7 cellular contexts compared by ENCODE assay signal in genomic region chr16:67013823-67014640, GRCh38. TPM values are rescaled to one million over a fixed set of nuclear protein-coding genes. Genes with fewer than 3 reads are reported as not detected.
DNase-seq lines count a peak whose midpoint lies in the region; ATAC-seq, FAIRE-seq and TF ChIP-seq lines count a peak whose summit lies in the region.

No MANE protein-coding gene starts in this region.

- no peaks in the 10 kb centered on the region for H3K36me3 Mint-ChIP-seq in activated B cell treated with CpG ODN at 0.5 μM for 24 hours (ENCODE audit: low read depth)

- peaks cover 4% of the 10 kb centered on the region for H3K4me1 Mint-ChIP-seq in activated B cell treated with CpG ODN at 0.5 μM for 24 hours

- FAIRE-seq in kidney (lab: Jason Lieb, UNC), result no peak

- peak; percentile 23 for TF ChIP-seq CTCF in GM13977 (IDR thresholded peaks at IDR 0.05; ENCODE audit: extremely low read depth, insufficient read depth, missing control alignments)
- no peak for TF ChIP-seq CTCF in activated B cell treated with CpG ODN at 0.5 μM for 24 hours (IDR thresholded peaks at IDR 0.05)
- TF ChIP-seq CTCF in cardiac fibroblast (IDR thresholded peaks at IDR 0.05; ENCODE audit: low read depth, low read length), result no peak
- TF ChIP-seq CTCF in kidney (IDR thresholded peaks at IDR 0.05; ENCODE audit: borderline replicate concordance, extremely low read depth, insufficient read depth), result peak; percentile 12

- H3K27ac ChIP-seq in kidney (ENCODE audit: low read depth in 2 of 2, low read length in 2 of 2), result no peak overlapping the region

- H3K4me3 ChIP-seq in cardiac fibroblast (replicated peaks in 1 of 2; ENCODE audit: low read depth in 2 of 2, low read length in 2 of 2) (peak overlapping the region; percentile 43 to 52), kidney (ENCODE audit: low read length in 2 of 2) (peak overlapping the region; percentile 20 to 48)

- H3K27me3 Mint-ChIP-seq in activated B cell treated with CpG ODN at 0.5 μM for 24 hours, result no peaks in the 10 kb centered on the region

- TF ChIP-seq EP300 in Ishikawa (IDR thresholded peaks at IDR 0.05; ENCODE audit: borderline replicate concordance), result no peak

- H3K9me3 ChIP-seq in kidney (ENCODE audit: control insufficient read depth in 1 of 2, low read length in 2 of 2), result no peaks in the 10 kb centered on the region

- H3K4me1 ChIP-seq in kidney (ENCODE audit: control insufficient read depth in 1 of 2, insufficient read depth in 1 of 2, low read depth in 1 of 2, low read length in 2 of 2), result peaks cover 0 to 8% of the 10 kb centered on the region in 2 donors

- peak overlapping the region in 1 of 2 donors; percentile 67 for H3K9ac ChIP-seq in kidney (ENCODE audit: low read length in 2 of 2)

- CTCF ChIA-PET in activated B cell treated with CpG ODN at 0.5 μM for 24 hours (lab: Charles Lee), result interaction anchor here (0.8 to 2.5 kb wide), 4 partner anchors 10 to 141 kb away, joined by 3 to 15 read pairs (median 3); no protein-coding TSS in a partner anchor

- no peak overlapping the region for H3K27ac Mint-ChIP-seq in activated B cell treated with CpG ODN at 0.5 μM for 24 hours

- intact Hi-C loops in activated B cell treated with CpG ODN at 0.5 μM for 24 hours (cut with micrococcal nuclease) (loop anchor here (1.0 to 2.0 kb wide), 2 partner anchors 14 to 87 kb away; no protein-coding TSS in a partner anchor), kidney (cut with DNase I) (no loop called here)

- in situ Hi-C loops in GM13977 (cut with MboI; ENCODE audit: low pct_unique_long_range_greater_than_20kb, low sequenced_read_pairs, unreplicated experiment), result loop anchor here (10.0 kb wide), 1 partner anchor 141 kb away; the partner anchor contains the start of genes B3GNT9, FBXL8 and TRADD

- no peaks in the 10 kb centered on the region for H3K36me3 ChIP-seq in kidney (ENCODE audit: control insufficient read depth in 1 of 2, insufficient read depth in 2 of 2, low read length in 2 of 2)

- POLR2A ChIA-PET in activated B cell treated with CpG ODN at 0.5 μM for 24 hours (lab: Charles Lee), result interaction anchor here (1.1 to 2.2 kb wide), 5 partner anchors 15 to 213 kb away, joined by 3 to 14 read pairs (median 3); partner anchors contain the start of genes CBFB, FBXL8, TMEM208 and TRADD

- ATAC-seq in activated B cell treated with CpG ODN at 0.5 μM for 24 hours (ENCODE audit: low read depth), result peak; percentile 68

- DNase-seq in GM13977 (ENCODE audit: low spot score) (peak; percentile 71), activated B cell treated with CpG ODN at 0.5 μM for 24 hours (peak; percentile 64), cardiac fibroblast (ENCODE audit: low read depth in 2 of 2) (peak; percentile 64 to 88), kidney (peak; percentile 94), COLO829 (ENCODE audit: low spot score) (no peak)
- DNase-seq in stimulated activated CD4-positive, alpha-beta T cell treated with anti-CD3 and anti-CD28 coated beads, Interleukin-15, amount 100 ng/mL, for 1 hour (ENCODE audit: low read depth in 1 of 2, low spot score in 1 of 2), result peak; percentile 44 to 54

- no peak for TF ChIP-seq RAD21 in Ishikawa (IDR thresholded peaks at IDR 0.05; ENCODE audit: low read depth)

- H3K4me3 Mint-ChIP-seq in activated B cell treated with CpG ODN at 0.5 μM for 24 hours, result peak overlapping the region; percentile 80

- no peaks in the 10 kb centered on the region for H3K9me3 Mint-ChIP-seq in activated B cell treated with CpG ODN at 0.5 μM for 24 hours

TF ChIP-seq in Ishikawa, 13 proteins besides CTCF, POLR2A, EP300 and RAD21:
- TF ChIP-seq MAX (IDR thresholded peaks at IDR 0.05) (no peak), CREB1 (IDR thresholded peaks at IDR 0.05; ENCODE audit: low read depth) (no peak), REST (IDR thresholded peaks at IDR 0.05; ENCODE audit: low read depth) (no peak), CEBPB (IDR thresholded peaks at IDR 0.05) (no peak), TAF1 (IDR thresholded peaks at IDR 0.05; ENCODE audit: low read depth) (no peak), FOXM1 (IDR thresholded peaks at IDR 0.05; ENCODE audit: borderline replicate concordance, low read depth) (no peak), YY1 (IDR thresholded peaks at IDR 0.05; ENCODE audit: low read depth) (no peak), EGR1 (IDR thresholded peaks at IDR 0.05) (peak; percentile 72), TCF12 (IDR thresholded peaks at IDR 0.05; ENCODE audit: low read depth) (no peak), USF1 (IDR thresholded peaks at IDR 0.05) (no peak), TEAD4 (IDR thresholded peaks at IDR 0.05) (no peak), NFIC (IDR thresholded peaks at IDR 0.05) (peak; percentile 30), ZBTB7A (IDR thresholded peaks at IDR 0.05; ENCODE audit: low read depth) (peak; percentile 31)

RNA-seq across cellular contexts. Expression of gene CBFB, which starts 14.9 kb away (rescaled TPM):
- total RNA-seq in activated B cell treated with CpG ODN at 0.5 μM for 24 hours (66.6 and 67.3 TPM in 2 replicates), kidney (57.3 TPM)
- polyA plus RNA-seq in kidney (ENCODE audit: insufficient read depth, low read depth, low replicate concordance), result 9.7 TPM

RNA-seq across cellular contexts. Expression of gene CES4A, which starts 25.6 kb away (rescaled TPM):
- total RNA-seq in activated B cell treated with CpG ODN at 0.5 μM for 24 hours (7.1 and 10.2 TPM in 2 replicates), kidney (31.7 TPM)
- polyA plus RNA-seq in kidney (ENCODE audit: insufficient read depth, low read depth, low replicate concordance), result 14.9 TPM

RNA-seq across cellular contexts. Expression of gene CES3, which starts 53.0 kb away (rescaled TPM):
- total RNA-seq in activated B cell treated with CpG ODN at 0.5 μM for 24 hours (0.29 and 0.61 TPM in 2 replicates), kidney (2.1 TPM)
- 7.8 TPM for polyA plus RNA-seq in kidney (ENCODE audit: insufficient read depth, low read depth, low replicate concordance)

Comparison
In these comparisons a context has a peak if more than half of its experiments do, and no peak if none do; other contexts are left out.
1. CTCF ChIP-seq: peak in GM13977 (single experiment) and kidney (single experiment); none in activated B cell treated with CpG ODN at 0.5 μM for 24 hours (single experiment) and cardiac fibroblast (single experiment).